Comparison of ENCODE assay signal across 12 cellular contexts in genomic region chr19:33175156-33175782, GRCh38. TPM values are rescaled to one million over a fixed set of nuclear protein-coding genes. Genes with fewer than 3 reads are reported as not detected.
DNase-seq lines count a peak whose midpoint lies in the region; ATAC-seq, FAIRE-seq and TF ChIP-seq lines count a peak whose summit lies in the region.
"Had no signal": no experiment of that assay in that cellular context is flagged by ENCODE, and none has a peak within 500 bp of the region (broad histone marks: within the 10 kb centered on the region; RNA-seq: fewer than 3 reads in every experiment).

No MANE protein-coding gene starts in this region.

- H4K20me1 ChIP-seq in astrocyte (ENCODE audit: insufficient read depth, low read length), result peaks cover 13% of the 10 kb centered on the region

- no peak for TF ChIP-seq CTCF in CD4-positive, alpha-beta T cell (IDR thresholded peaks at IDR 0.05)
- TF ChIP-seq CTCF in HFFc6 (IDR thresholded peaks at IDR 0.05), result no peak
- TF ChIP-seq CTCF in astrocyte (IDR thresholded peaks at IDR 0.05; ENCODE audit: insufficient read depth, low read depth, low read length), result no peak
- no peak for TF ChIP-seq CTCF in neutrophil (IDR thresholded peaks at IDR 0.05)
- no peak for TF ChIP-seq CTCF in lower lobe of right lung (IDR thresholded peaks at IDR 0.05)

- DNase-seq in CD4-positive, alpha-beta T cell, result no peak
- DNase-seq in HFFc6 (no peak), astrocyte (ENCODE audit: low read depth) (no peak), AG08395 (ENCODE audit: low spot score) (no peak), lower lobe of right lung (no peak)
- DNase-seq in stimulated activated naive CD4-positive, alpha-beta T cell treated with Interleukin-2 at 50 U/mL for 16 hours (lab: John Stamatoyannopoulos, UW), result no peak
- DNase-seq: activated CD4-positive, alpha-beta T cell treated with anti-CD3 and anti-CD28 coated beads, Interleukin-2, amount 50 U/mL, for 4 hours; cortex of kidney; NCI-H1417 treated with DMSO at 0.1 percent for 48 hours had no signal

- intact Hi-C loops in CD4-positive, alpha-beta T cell (cut with DNase I, micrococcal nuclease), result loop anchor here (5.0 kb wide), 6 partner anchors 48 to 768 kb away; partner anchors contain the start of genes CEP89 (in 1 of the 2), DPY19L3 (in 1 of the 2), FAAP24 (in 1 of the 2) and PDCD5 (in 1 of the 2)
- intact Hi-C loops in lower lobe of right lung (cut with DNase I), result no loop called here

- peaks cover 10% of the 10 kb centered on the region for H3K27me3 Mint-ChIP-seq in CD4-positive, alpha-beta T cell
- H3K27me3 Mint-ChIP-seq in HFFc6 (ENCODE audit: insufficient read depth) (peaks cover 4% of the 10 kb centered on the region), astrocyte (ENCODE audit: low read depth, unreplicated experiment) (peaks cover 7% of the 10 kb centered on the region)

- H3K27ac ChIP-seq in CD4-positive, alpha-beta T cell (ENCODE audit: low read depth, low read length), result no peak overlapping the region
- H3K27ac ChIP-seq in astrocyte (ENCODE audit: low read depth, low read length) (no peak overlapping the region), neutrophil (peak overlapping the region; percentile 94), lower lobe of right lung (no peak overlapping the region)

- H3K36me3 Mint-ChIP-seq in CD4-positive, alpha-beta T cell (ENCODE audit: low read depth), result peaks cover 35% of the 10 kb centered on the region
- no peaks in the 10 kb centered on the region for H3K36me3 Mint-ChIP-seq in HFFc6 (ENCODE audit: low read depth)
- H3K36me3 Mint-ChIP-seq in astrocyte (ENCODE audit: low read depth, unreplicated experiment), result no peaks in the 10 kb centered on the region

- H2AFZ ChIP-seq in astrocyte (ENCODE audit: low read depth, low read length), result no peak overlapping the region

- peak overlapping the region; percentile 100 for H3K27ac Mint-ChIP-seq in CD4-positive, alpha-beta T cell
- 0 out of 2 replicates have a peak overlapping the region, but pooled peaks have one; percentile 82 for H3K27ac Mint-ChIP-seq in HFFc6
- H3K27ac Mint-ChIP-seq in astrocyte (ENCODE audit: unreplicated experiment), result no peak overlapping the region

- CTCF ChIA-PET in CD4-positive, alpha-beta T cell (lab: Charles Lee), result interaction anchor here (2.5 kb wide), 1 partner anchor 9 kb away, joined by 9 read pairs; no protein-coding TSS in a partner anchor

- H3K9ac ChIP-seq in astrocyte (ENCODE audit: low read length), result no peak overlapping the region

- H3K4me2 ChIP-seq in astrocyte (ENCODE audit: low read length), result peak overlapping the region; percentile 89

- H3K4me3 ChIP-seq in astrocyte (ENCODE audit: insufficient read depth, low read depth, low read length) (no peak overlapping the region), neutrophil (ENCODE audit: low read depth in 1 of 2, low read length in 1 of 2) (peak overlapping the region in 1 of 2 experiments; percentile 97), lower lobe of right lung (no peak overlapping the region)

- H3K27me3 ChIP-seq in CD4-positive, alpha-beta T cell (ENCODE audit: control insufficient read depth, insufficient read depth, low read length), result no peaks in the 10 kb centered on the region
- H3K27me3 ChIP-seq in astrocyte (ENCODE audit: insufficient read depth, low read length) (no peaks in the 10 kb centered on the region), neutrophil (no peaks in the 10 kb centered on the region), lower lobe of right lung (ENCODE audit: low read depth) (no peaks in the 10 kb centered on the region)

- ATAC-seq in CD4-positive, alpha-beta T cell (ENCODE audit: poor library complexity), result no peak
- ATAC-seq in lower lobe of right lung (no peak), HG03039 (IDR thresholded peaks at IDR 0.05; ENCODE audit: unreplicated experiment) (no peak)

- no peaks in the 10 kb centered on the region for H3K9me3 ChIP-seq in CD4-positive, alpha-beta T cell (ENCODE audit: control insufficient read depth, low read length)
- H3K9me3 ChIP-seq in astrocyte (ENCODE audit: insufficient read depth, low read depth, low read length) (no peaks in the 10 kb centered on the region), neutrophil (no peaks in the 10 kb centered on the region), lower lobe of right lung (no peaks in the 10 kb centered on the region)

- H3K4me3 Mint-ChIP-seq in CD4-positive, alpha-beta T cell, result peak overlapping the region; percentile 100
- H3K4me3 Mint-ChIP-seq in HFFc6 (peak overlapping the region; percentile 98), astrocyte (ENCODE audit: unreplicated experiment) (peak overlapping the region; percentile 95)

- H3K4me1 Mint-ChIP-seq in CD4-positive, alpha-beta T cell (ENCODE audit: low read depth), result peaks cover 49% of the 10 kb centered on the region
- H3K4me1 Mint-ChIP-seq in HFFc6 (ENCODE audit: low read depth) (peaks cover 42% of the 10 kb centered on the region), astrocyte (ENCODE audit: low read depth, unreplicated experiment) (peaks cover 5% of the 10 kb centered on the region)

- H3K79me2 ChIP-seq in astrocyte (ENCODE audit: insufficient read depth, low read length), result peaks cover 15% of the 10 kb centered on the region

- H3K4me1 ChIP-seq in astrocyte (ENCODE audit: insufficient read depth, low read length) (peaks cover 22% of the 10 kb centered on the region), neutrophil (ENCODE audit: control insufficient read depth in 1 of 2, insufficient read depth in 1 of 2, low read depth in 1 of 2, low read length in 1 of 2) (peaks cover 55 to 68% of the 10 kb centered on the region in 2 experiments), lower lobe of right lung (peaks cover 16% of the 10 kb centered on the region)

- FAIRE-seq in astrocyte (lab: Jason Lieb, UNC), result no peak
- FAIRE-seq: RCC 7860 had no signal

- H3K36me3 ChIP-seq in astrocyte (ENCODE audit: insufficient read depth, low read length) (no peaks in the 10 kb centered on the region), neutrophil (no peaks in the 10 kb centered on the region), lower lobe of right lung (no peaks in the 10 kb centered on the region)

- peaks cover 2% of the 10 kb centered on the region for H3K9me3 Mint-ChIP-seq in CD4-positive, alpha-beta T cell
- H3K9me3 Mint-ChIP-seq in HFFc6, result no peaks in the 10 kb centered on the region
- H3K9me3 Mint-ChIP-seq in astrocyte (ENCODE audit: unreplicated experiment), result no peaks in the 10 kb centered on the region

- POLR2A ChIA-PET in CD4-positive, alpha-beta T cell (lab: Charles Lee), result interaction anchor here (0.6 to 2.9 kb wide), 5 partner anchors 9 to 500 kb away, joined by 3 to 42 read pairs (median 14); partner anchors contain the start of genes ANKRD27, CEBPG and RGS9BP

RNA-seq across cellular contexts. Expression of gene LRP3, which starts 18.9 kb away (rescaled TPM):
- under 1 TPM in 1 of 2 experiments, not detected in 1; 0.11 TPM for total RNA-seq in CD4-positive, alpha-beta T cell
- 10 to 100 TPM in 2 of 6 experiments, 1 to 10 TPM in 4; 1.9 to 17.7 (median 2.4) TPM for total RNA-seq in HFFc6 (2021; fragmentation: NEBNext Ultra II Directional; extraction: Animal tissue kit (Norgen Biotek cat#: 25700))
- total RNA-seq in astrocyte, result 9.3 and 13.3 TPM in 2 replicates
- 13.8 TPM for total RNA-seq in lower lobe of right lung

RNA-seq across cellular contexts. Expression of gene WDR88, which starts 43.4 kb away (rescaled TPM):
- not detected for total RNA-seq in CD4-positive, alpha-beta T cell
- total RNA-seq in HFFc6 (2021; fragmentation: NEBNext Ultra II Directional; extraction: Animal tissue kit (Norgen Biotek cat#: 25700)), result not detected
- total RNA-seq in astrocyte, result not detected in 2 replicates
- total RNA-seq in lower lobe of right lung, result not detected

RNA-seq across cellular contexts. Expression of gene SLC7A10, which starts 50.4 kb away (rescaled TPM):
- total RNA-seq in CD4-positive, alpha-beta T cell, result not detected
- not detected for total RNA-seq in HFFc6 (2021; fragmentation: NEBNext Ultra II Directional; extraction: Animal tissue kit (Norgen Biotek cat#: 25700))
- total RNA-seq in astrocyte (0.43 and 0.61 TPM in 2 replicates), lower lobe of right lung (0.62 TPM)
